Comparison of ENCODE assay signal across 25 cellular contexts in the genomic region with DNA sequence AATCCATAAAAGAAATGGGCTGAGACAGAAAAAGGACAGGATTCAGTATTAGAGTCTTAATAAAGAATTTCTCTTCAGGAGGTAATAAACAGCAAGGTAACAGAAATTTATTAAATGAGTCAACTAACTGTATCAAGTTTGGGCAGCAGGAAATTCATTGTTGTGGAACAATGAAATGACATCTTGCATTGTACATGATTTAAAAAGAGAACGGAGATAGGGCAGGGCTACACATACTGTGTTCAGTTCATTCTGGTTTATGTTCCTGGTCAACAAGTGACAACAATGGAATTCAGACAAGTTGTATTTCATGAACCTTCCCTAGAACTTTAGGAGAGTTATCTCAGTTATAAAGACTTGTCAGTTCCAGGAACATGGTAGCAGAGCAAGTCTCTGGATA.
"Had no signal": no experiment of that assay in that cellular context is flagged by ENCODE, and none has a peak within 500 bp of the region (broad histone marks: within the 10 kb centered on the region; RNA-seq: fewer than 3 reads in every experiment).

No MANE protein-coding gene starts in this region.

- H3K4me3 ChIP-seq: left ventricle myocardium inferior, lung, pancreas, prostate gland, skin epidermis, suprapubic skin, thoracic aorta, tibial artery, upper lobe of right lung had no signal

- DNase-seq: hypothalamus; immature natural killer cell; kidney; left colon; left ventricle myocardium inferior; midbrain; naive thymus-derived CD8-positive, alpha-beta T cell; nucleus accumbens; pancreas; posterior cingulate gyrus; retina; right cardiac atrium; stimulated activated CD4-positive, alpha-beta T cell treated with anti-CD3 and anti-CD28 coated beads, Interleukin-12 subunit alpha, Interleukin-12 subunit beta, amount 100 ng/mL, for 4 hours; stimulated activated CD4-positive, alpha-beta T cell treated with anti-CD3 and anti-CD28 coated beads, Interleukin-15, amount 100 ng/mL, for 24 hours; stimulated activated CD4-positive, alpha-beta T cell treated with anti-CD3 and anti-CD28 coated beads, Interleukin-2, amount 100 ng/mL, for 24 hours; stimulated activated CD4-positive, alpha-beta T cell treated with anti-CD3 and anti-CD28 coated beads, Interleukin-4, amount 100 ng/mL, for 1 hour; stimulated activated naive CD4-positive, alpha-beta T cell; tibial artery; trophoblast cell; upper lobe of right lung had no signal
